18 cellular contexts compared by ENCODE assay signal in genomic region chr2:185227391-185227790, GRCh38.
DNase-seq lines count a peak whose midpoint lies in the region; ATAC-seq lines count a peak whose summit lies in the region.
"Had no signal": no experiment of that assay in that cellular context is flagged by ENCODE, and none has a peak within 500 bp of the region (broad histone marks: within the 10 kb centered on the region; RNA-seq: fewer than 3 reads in every experiment).

No MANE protein-coding gene starts in this region.

- DNase-seq in NCI-H2171 treated with DMSO at 0.1 percent for 48 hours (lab: John Stamatoyannopoulos, UW), result peak; percentile 62
- DNase-seq in NCI-H2171 (lab: John Stamatoyannopoulos, UW), result no peak
- DNase-seq in G401 (ENCODE audit: low spot score), result peak; percentile 71
- DNase-seq in cerebellar cortex (ENCODE audit: low spot score), result peak; percentile 68
- DNase-seq in 8988T, result no peak
- DNase-seq: ACHN; AML-193; Caco-2; CD4-positive, CD25-positive, alpha-beta regulatory T cell; CD8-positive, alpha-beta T cell; DMS153; DND-41; GDM1; GOT3; HFFc6 had no signal

- in situ Hi-C loops in G401 (cut with HindIII; ENCODE audit: low sequenced_read_pairs), result no loop called here

- no peak for ATAC-seq in GM18868 (IDR thresholded peaks at IDR 0.05; ENCODE audit: unreplicated experiment)
- ATAC-seq: A549; CD8-positive, alpha-beta T cell; GM12878 had no signal

Comparison
In these comparisons a context has a peak if more than half of its experiments do, and no peak if none do; other contexts are left out.
1. DNase-seq: peak in NCI-H2171 treated with DMSO at 0.1 percent for 48 hours (single experiment), G401 (single experiment) and cerebellar cortex (single experiment); none in NCI-H2171 (single experiment) and 8988T (single experiment).